ENCODE assay signal across 17 cellular contexts in the genomic region with DNA sequence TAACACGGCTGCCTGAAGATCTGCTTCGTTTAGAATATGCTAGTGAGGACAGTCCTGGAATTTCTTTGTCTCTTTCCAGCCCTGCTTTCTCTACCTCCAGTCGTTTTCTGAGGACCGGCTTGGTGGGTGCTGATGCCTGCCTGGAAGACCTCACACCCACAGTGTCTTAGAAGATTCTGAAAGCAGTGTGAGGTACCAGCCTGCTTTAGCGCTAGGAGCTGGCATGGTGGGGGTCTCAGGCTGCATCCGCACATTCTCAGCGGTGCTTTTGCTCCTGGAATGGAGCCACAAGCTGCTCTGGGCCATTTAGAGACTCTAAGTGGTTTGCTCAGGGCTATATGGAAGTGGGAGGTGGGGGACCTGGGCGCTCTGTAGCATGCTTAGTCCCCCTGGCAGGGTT.
DNase-seq lines count a peak whose midpoint lies in the region; ATAC-seq, FAIRE-seq and TF ChIP-seq lines count a peak whose summit lies in the region.
"Had no signal": no experiment of that assay in that cellular context is flagged by ENCODE, and none has a peak within 500 bp of the region (broad histone marks: within the 10 kb centered on the region; RNA-seq: fewer than 3 reads in every experiment).

No MANE protein-coding gene starts in this region.

- no peak for TF ChIP-seq POLR2A in K562 (conservative IDR thresholded peaks at IDR 0.05)

- no peaks in the 10 kb centered on the region for H3K9me1 ChIP-seq in K562 (ENCODE audit: control insufficient read depth, insufficient read depth, low read length)

- H2BK120ac ChIP-seq in neuronal stem cell (ENCODE audit: low read depth, low read length): no peak overlapping the region

- TF ChIP-seq EP300 in K562 (IDR thresholded peaks at IDR 0.05; ENCODE audit: low read length): no peak

- CTCF ChIA-PET in activated B cell treated with CpG ODN at 0.5 μM for 24 hours (lab: Charles Lee): interaction anchor here (1.4 to 4.3 kb wide), 2 partner anchors 77 to 189 kb away, joined by 3 to 23 read pairs; no protein-coding TSS in a partner anchor
- CTCF ChIA-PET in K562 (lab: Yijun Ruan, JAX; ENCODE audit: low intra/inter-chr PET ratio): no interaction called here

- H2BK15ac ChIP-seq in neuronal stem cell (ENCODE audit: low read length): peak overlapping the region; percentile 28

- H3K27me3 Mint-ChIP-seq in activated B cell treated with CpG ODN at 0.5 μM for 24 hours: peaks cover 4% of the 10 kb centered on the region

- intact Hi-C loops in activated B cell treated with CpG ODN at 0.5 μM for 24 hours (cut with micrococcal nuclease): loop anchor here (5.0 to 10.0 kb wide), 2 partner anchors 75 to 258 kb away; no protein-coding TSS in a partner anchor
- intact Hi-C loops in K562 (cut with micrococcal nuclease): no loop called here

- H3K27ac Mint-ChIP-seq in activated B cell treated with CpG ODN at 0.5 μM for 24 hours: no peak overlapping the region

- FAIRE-seq in K562 (lab: Jason Lieb, UNC): no peak
- FAIRE-seq: GM12892 had no signal

- peak; percentile 62 for DNase-seq in activated effector memory CD4-positive, alpha-beta T cell treated with anti-CD3 and anti-CD28 coated beads, Interleukin-2, amount 50 U/mL, for 16 hours
- DNase-seq in activated effector memory CD4-positive, alpha-beta T cell treated with Interleukin-2 at 50 U/mL for 16 hours: no peak
- DNase-seq in activated B cell treated with CpG ODN at 0.5 μM for 24 hours (no peak), K562 (ENCODE audit: extremely low read depth in 1 of 4, low spot score in 3 of 4) (no peak), neuronal stem cell (ENCODE audit: low spot score) (no peak), NCI-H2227 (lab: John Stamatoyannopoulos, UW; ENCODE audit: unreplicated experiment) (no peak), cortex of kidney (lab: John Stamatoyannopoulos, UW) (no peak)
- DNase-seq: dermis blood vessel endothelial cell, GM23248, NCI-H1417 treated with DMSO at 0.1 percent for 48 hours, NCI-H226, retina, RPMI8226 had no signal

- no peak overlapping the region for H3K4me2 ChIP-seq in K562 (ENCODE audit: insufficient read depth, low read length)
- no peak overlapping the region for H3K4me2 ChIP-seq in neuronal stem cell (ENCODE audit: insufficient read depth, low read length, poor library complexity, severe bottlenecking)

- H4K8ac ChIP-seq in neuronal stem cell (ENCODE audit: low read depth, low read length): no peak overlapping the region

- peaks cover 41 to 62% of the 10 kb centered on the region in 2 experiments for H3K27me3 ChIP-seq in K562 (ENCODE audit: control insufficient read depth in 2 of 2, insufficient read depth in 2 of 2, low read length in 2 of 2)
- H3K27me3 ChIP-seq in neuronal stem cell (ENCODE audit: control insufficient read depth in 3 of 3, insufficient read depth in 3 of 3, low read depth in 1 of 3, low read length in 3 of 3): no peaks in the 10 kb centered on the region

- WGBS in K562 (ENCODE audit: insufficient coverage, low coverage, missing lambda C conversion rate): 16% methylated on average over 8 of the region's 8 CpGs
- WGBS in neuronal stem cell (ENCODE audit: extremely low coverage in 2 of 2, insufficient read length in 2 of 2, insufficient replicate concordance in 1 of 2), 2 donors: no CpG with 5 or more reads among the region's 8 CpGs

- in situ Hi-C loops in K562 (cut with MboI): no loop called here

- H3K4me1 ChIP-seq in K562 (replicated peaks in 1 of 2; ENCODE audit: control insufficient read depth in 2 of 2, insufficient read depth in 2 of 2, low read length in 2 of 2) (peaks cover 8 to 21% of the 10 kb centered on the region in 2 experiments), neuronal stem cell (ENCODE audit: control insufficient read depth in 2 of 2, insufficient read depth in 1 of 2, low read depth in 1 of 2, low read length in 2 of 2) (peaks cover 9 to 10% of the 10 kb centered on the region in 2 donors)

- H3K79me1 ChIP-seq in neuronal stem cell (ENCODE audit: low read depth, low read length): no peaks in the 10 kb centered on the region

- no peaks in the 10 kb centered on the region; the same call in 1 of the 2 replicates for H4K20me1 ChIP-seq in K562 (replicated peaks; ENCODE audit: control insufficient read depth, insufficient read depth, low read length)

- no peak overlapping the region for H3K14ac ChIP-seq in neuronal stem cell (ENCODE audit: low read length)

- no peak overlapping the region for H4K91ac ChIP-seq in neuronal stem cell (ENCODE audit: low read depth, low read length, poor library complexity)

- H3K36me3 ChIP-seq in K562 (ENCODE audit: control insufficient read depth, insufficient read depth, low read length): no peaks in the 10 kb centered on the region
- no peaks in the 10 kb centered on the region for H3K36me3 ChIP-seq in neuronal stem cell (replicated peaks in 1 of 2; ENCODE audit: control insufficient read depth in 2 of 2, insufficient read depth in 2 of 2, low read length in 2 of 2)

- H2BK12ac ChIP-seq in neuronal stem cell (ENCODE audit: low read length): no peak overlapping the region

- POLR2A ChIA-PET in activated B cell treated with CpG ODN at 0.5 μM for 24 hours (lab: Charles Lee) (no interaction called here), K562 (lab: Yijun Ruan, JAX) (interaction anchor here (1.0 to 1.6 kb wide), 4 partner anchors 10 to 77 kb away, joined by 3 to 6 read pairs (median 4); no protein-coding TSS in a partner anchor)

- ATAC-seq in activated B cell treated with CpG ODN at 0.5 μM for 24 hours (ENCODE audit: low read depth): no peak
- ATAC-seq in K562: peak; percentile 3; the same call in 1 of the 3 replicates
- no peak for ATAC-seq in HG02759 (IDR thresholded peaks at IDR 0.05; ENCODE audit: unreplicated experiment)
- ATAC-seq: esophagus mucosa had no signal

- H3K36me3 Mint-ChIP-seq in activated B cell treated with CpG ODN at 0.5 μM for 24 hours (ENCODE audit: low read depth): no peaks in the 10 kb centered on the region

- H3K79me2 ChIP-seq in K562 (ENCODE audit: control insufficient read depth, insufficient read depth, low read length): no peaks in the 10 kb centered on the region

- H2AK5ac ChIP-seq in neuronal stem cell (ENCODE audit: low read depth, low read length): peak overlapping the region; percentile 16

- 0 out of 2 replicates have a peak overlapping the region, but pooled peaks have one; percentile 20 for H2AFZ ChIP-seq in K562 (ENCODE audit: low read depth, low read length)
- peak overlapping the region; percentile 12 for H2AFZ ChIP-seq in neuronal stem cell (ENCODE audit: low read length)
- H2AFZ ChIP-seq: GM23248 had no signal

- TF ChIP-seq CTCF in activated B cell treated with CpG ODN at 0.5 μM for 24 hours (IDR thresholded peaks at IDR 0.05) (no peak), K562 (IDR thresholded peaks at IDR 0.05 in 2 of 3, conservative IDR thresholded peaks at IDR 0.05 in 1 of 3; ENCODE audit: insufficient read depth in 2 of 3, low read depth in 1 of 3, low read length in 3 of 3) (no peak)

- no peak overlapping the region for H3K18ac ChIP-seq in neuronal stem cell (ENCODE audit: low read length)

- H3K9me3 Mint-ChIP-seq in activated B cell treated with CpG ODN at 0.5 μM for 24 hours: no peaks in the 10 kb centered on the region

- peak overlapping the region; percentile 29 for H3K4me3 Mint-ChIP-seq in activated B cell treated with CpG ODN at 0.5 μM for 24 hours

- H3K4me1 Mint-ChIP-seq in activated B cell treated with CpG ODN at 0.5 μM for 24 hours: peaks cover 11% of the 10 kb centered on the region

- TF ChIP-seq RAD21 in K562 (CRISPR knock-in tag; conservative IDR thresholded peaks at IDR 0.05 in 1 of 2, IDR thresholded peaks at IDR 0.05 in 1 of 2): no peak

- H3K4me3 ChIP-seq in K562 (no peak overlapping the region), neuronal stem cell (ENCODE audit: low read length in 2 of 2) (no peak overlapping the region)
- H3K4me3 ChIP-seq: GM23248, lung had no signal

- H3K9me3 ChIP-seq in K562 (replicated peaks; ENCODE audit: control insufficient read depth, insufficient read depth, low read depth, low read length) (no peaks in the 10 kb centered on the region), neuronal stem cell (replicated peaks in 1 of 2; ENCODE audit: control insufficient read depth in 2 of 2, insufficient read depth in 1 of 2, low read depth in 1 of 2, low read length in 2 of 2) (no peaks in the 10 kb centered on the region)

- H3K27ac ChIP-seq in K562 (ENCODE audit: extremely low read depth, low read depth, low read length) (no peak overlapping the region), neuronal stem cell (replicated peaks; ENCODE audit: low read length) (no peak overlapping the region)
- H3K27ac ChIP-seq: GM23248 had no signal

- no peak overlapping the region for H3K23ac ChIP-seq in neuronal stem cell (ENCODE audit: low read depth, low read length, poor library complexity)

- no TSS peak for BruUV-seq in K562 (replicated peaks; lab: Mats Ljungman, UMichigan)

- H2BK5ac ChIP-seq in neuronal stem cell (ENCODE audit: low read length): no peak overlapping the region

- no peak overlapping the region for H3K9ac ChIP-seq in K562 (ENCODE audit: insufficient read depth in 1 of 2, low read depth in 2 of 2, low read length in 2 of 2)
- no peak overlapping the region for H3K9ac ChIP-seq in neuronal stem cell (ENCODE audit: low read depth, low read length, poor library complexity)
- H3K9ac ChIP-seq: GM23248 had no signal

- no peak overlapping the region for H3K4ac ChIP-seq in neuronal stem cell (ENCODE audit: low read length)

TF ChIP-seq in K562, 482 proteins besides CTCF, POLR2A, EP300 and RAD21 (continues in another document):
- TF ChIP-seq, protein P1, sequence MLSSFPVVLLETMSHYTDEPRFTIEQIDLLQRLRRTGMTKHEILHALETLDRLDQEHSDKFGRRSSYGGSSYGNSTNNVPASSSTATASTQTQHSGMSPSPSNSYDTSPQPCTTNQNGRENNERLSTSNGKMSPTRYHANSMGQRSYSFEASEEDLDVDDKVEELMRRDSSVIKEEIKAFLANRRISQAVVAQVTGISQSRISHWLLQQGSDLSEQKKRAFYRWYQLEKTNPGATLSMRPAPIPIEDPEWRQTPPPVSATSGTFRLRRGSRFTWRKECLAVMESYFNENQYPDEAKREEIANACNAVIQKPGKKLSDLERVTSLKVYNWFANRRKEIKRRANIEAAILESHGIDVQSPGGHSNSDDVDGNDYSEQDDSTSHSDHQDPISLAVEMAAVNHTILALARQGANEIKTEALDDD (IDR thresholded peaks at IDR 0.05): 0 out of 2 replicates have a peak, but pooled peaks have one; percentile 33
- TF ChIP-seq, protein P2, sequence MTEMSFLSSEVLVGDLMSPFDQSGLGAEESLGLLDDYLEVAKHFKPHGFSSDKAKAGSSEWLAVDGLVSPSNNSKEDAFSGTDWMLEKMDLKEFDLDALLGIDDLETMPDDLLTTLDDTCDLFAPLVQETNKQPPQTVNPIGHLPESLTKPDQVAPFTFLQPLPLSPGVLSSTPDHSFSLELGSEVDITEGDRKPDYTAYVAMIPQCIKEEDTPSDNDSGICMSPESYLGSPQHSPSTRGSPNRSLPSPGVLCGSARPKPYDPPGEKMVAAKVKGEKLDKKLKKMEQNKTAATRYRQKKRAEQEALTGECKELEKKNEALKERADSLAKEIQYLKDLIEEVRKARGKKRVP (CRISPR knock-in tag; IDR thresholded peaks at IDR 0.05): no peak
- TF ChIP-seq RBFOX2 (IDR thresholded peaks at IDR 0.05; ENCODE audit: low read depth, low read length) (no peak), CBX3 (IDR thresholded peaks at IDR 0.05; ENCODE audit: borderline replicate concordance in 1 of 2, low read length in 2 of 2) (no peak), NEUROD1 (IDR thresholded peaks at IDR 0.05; ENCODE audit: borderline replicate concordance, low read depth, low read length, partially characterized antibody) (no peak)
